In the genomic region with DNA sequence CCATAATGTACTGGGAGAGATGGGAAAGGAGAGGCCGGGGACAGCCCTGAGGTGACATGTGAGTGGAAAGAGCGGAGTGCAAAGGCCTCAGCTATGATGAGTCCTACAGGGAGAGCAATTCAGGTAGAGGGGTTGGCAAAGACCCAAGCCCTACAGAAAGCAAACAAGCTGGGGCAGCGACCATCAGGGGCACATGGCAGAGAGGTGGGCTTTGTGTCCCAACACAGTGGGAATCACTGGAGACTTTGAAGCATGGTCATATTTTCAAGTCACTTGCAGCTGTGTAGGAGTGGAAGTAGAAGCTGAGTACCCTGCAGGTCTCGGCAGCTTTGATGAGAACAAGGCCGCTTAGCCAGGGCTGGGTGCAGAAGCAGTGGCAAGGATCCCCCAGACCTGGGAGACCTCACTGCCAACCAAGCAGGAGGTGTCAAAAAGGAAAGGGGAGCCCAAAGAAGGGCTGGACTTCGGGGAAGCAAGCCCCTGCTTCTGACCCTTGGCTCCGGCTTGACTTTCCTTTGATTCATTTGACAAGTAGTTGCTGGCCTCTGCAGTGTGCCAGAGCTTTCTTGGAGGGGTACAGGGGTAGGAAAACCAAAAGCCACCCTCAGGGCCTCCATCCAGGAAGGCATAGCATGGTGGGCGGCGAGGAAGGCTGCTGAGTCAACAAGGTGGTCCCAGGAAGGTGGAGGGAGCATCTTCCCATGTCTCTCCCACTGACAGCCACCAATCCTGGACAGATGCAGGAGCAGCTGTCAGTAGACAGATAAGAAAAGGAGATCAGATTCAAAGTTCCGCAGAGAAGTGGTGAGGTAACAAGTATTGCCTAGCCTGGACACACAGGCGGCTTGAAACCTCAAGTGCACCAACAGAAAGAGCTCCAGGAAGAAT, we compare ENCODE assay signal across 12 cellular contexts. TPM values are rescaled to one million over a fixed set of nuclear protein-coding genes. Genes with fewer than 3 reads are reported as not detected.
DNase-seq lines count a peak whose midpoint lies in the region; ATAC-seq, FAIRE-seq and TF ChIP-seq lines count a peak whose summit lies in the region.
"Had no signal": no experiment of that assay in that cellular context is flagged by ENCODE, and none has a peak within 500 bp of the region (broad histone marks: within the 10 kb centered on the region; RNA-seq: fewer than 3 reads in every experiment).

No MANE protein-coding gene starts in this region.

- TF ChIP-seq POLR2A in HepG2 (IDR thresholded peaks at IDR 0.05; ENCODE audit: insufficient read depth in 1 of 2, low read depth in 2 of 2, low read length in 2 of 2): no peak; a peak in 1 of 4 replicates

- no peaks in the 10 kb centered on the region for H4K20me1 ChIP-seq in HepG2 (ENCODE audit: insufficient read depth, low read length)
- H4K20me1 ChIP-seq in MM.1S (ENCODE audit: insufficient read depth, low read length): no peaks in the 10 kb centered on the region

- no peaks in the 10 kb centered on the region for H3K36me3 Mint-ChIP-seq in activated naive CD4-positive, alpha-beta T cell treated with anti-CD3 and anti-CD28 coated beads, Interleukin-2, amount 50 U/mL, for 72 hours

- H3K79me2 ChIP-seq in HepG2 (ENCODE audit: insufficient read depth, low read length) (no peaks in the 10 kb centered on the region), MM.1S (ENCODE audit: low read length) (no peaks in the 10 kb centered on the region)

- no peak for FAIRE-seq in HepG2 (lab: Jason Lieb, UNC)
- FAIRE-seq: small intestine had no signal

- H3K4me2 ChIP-seq in HepG2 (ENCODE audit: low read depth, low read length): no peak overlapping the region
- H3K4me2 ChIP-seq in MM.1S (ENCODE audit: low read depth, low read length): no peak overlapping the region

- no peak for TF ChIP-seq CTCF in RWPE2 (IDR thresholded peaks at IDR 0.05; ENCODE audit: poor library complexity, severe bottlenecking)
- TF ChIP-seq CTCF in HepG2 (CRISPR knock-in tag; IDR thresholded peaks at IDR 0.05): no peak
- TF ChIP-seq CTCF in upper lobe of right lung (IDR thresholded peaks at IDR 0.05): no peak
- TF ChIP-seq CTCF in MM.1S (IDR thresholded peaks at IDR 0.05; ENCODE audit: low read length): no peak

- intact Hi-C loops in HepG2 (cut with micrococcal nuclease; ENCODE audit: unreplicated experiment) (no loop called here), upper lobe of right lung (cut with DNase I) (no loop called here)

- H3K9ac ChIP-seq in HepG2 (ENCODE audit: insufficient read depth, low read depth, low read length): no peak overlapping the region
- no peak overlapping the region for H3K9ac ChIP-seq in MM.1S (ENCODE audit: low read length)

- BruUV-seq in HepG2 (replicated peaks; lab: Mats Ljungman, UMichigan): no TSS peak

- TF ChIP-seq RAD21 in HepG2 (CRISPR knock-in tag; IDR thresholded peaks at IDR 0.05): no peak

- peaks cover 8% of the 10 kb centered on the region; the same call in 1 of the 2 replicates for H3F3A ChIP-seq in MM.1S (ENCODE audit: insufficient read depth, low read length)

- 43% methylated on average over 11 of the region's 11 CpGs for WGBS in HepG2 (ENCODE audit: low lambda C conversion rate)

- H3K27ac Mint-ChIP-seq in activated naive CD4-positive, alpha-beta T cell treated with anti-CD3 and anti-CD28 coated beads, Interleukin-2, amount 50 U/mL, for 72 hours: peak overlapping the region; percentile 31 to 90
- H3K27ac Mint-ChIP-seq: activated naive CD4-positive, alpha-beta T cell treated with anti-CD3 and anti-CD28 coated beads for 36 hours; CD4-positive, alpha-beta T cell had no signal

- no peak for TF ChIP-seq EP300 in HepG2 (IDR thresholded peaks at IDR 0.05; ENCODE audit: low read depth in 2 of 2, low read length in 2 of 2)
- TF ChIP-seq EP300 in HepG2 (CRISPR knock-in tag; IDR thresholded peaks at IDR 0.05; ENCODE audit: borderline replicate concordance): no peak

- CTCF ChIA-PET in HepG2 (lab: Yijun Ruan, JAX; ENCODE audit: low intra/inter-chr PET ratio, low total read pairs): no interaction called here

- H3K9me3 ChIP-seq in RWPE2 (ENCODE audit: severe bottlenecking) (no peaks in the 10 kb centered on the region), HepG2 (ENCODE audit: low read length) (no peaks in the 10 kb centered on the region), upper lobe of right lung (no peaks in the 10 kb centered on the region), MM.1S (replicated peaks; ENCODE audit: insufficient read depth, low read length) (no peaks in the 10 kb centered on the region)

- DNase-seq in activated naive CD4-positive, alpha-beta T cell treated with anti-CD3 and anti-CD28 coated beads, Interleukin-2, amount 50 U/mL, for 72 hours (ENCODE audit: low spot score in 2 of 2): no peak
- no peak for DNase-seq in activated naive CD4-positive, alpha-beta T cell treated with Interleukin-2 at 50 U/mL for 16 hours
- peak; percentile 38 for DNase-seq in RWPE2 (ENCODE audit: low spot score)
- no peak for DNase-seq in HepG2 (ENCODE audit: low spot score)
- DNase-seq in upper lobe of right lung: peak; percentile 40
- no peak for DNase-seq in MM.1S
- DNase-seq in C1 segment of cervical spinal cord (lab: John Stamatoyannopoulos, UW): no peak
- DNase-seq in activated CD8-positive, alpha-beta memory T cell treated with anti-CD3 and anti-CD28 coated beads, Interleukin-2, amount 50 U/mL, for 48 hours: no peak
- DNase-seq: activated naive CD4-positive, alpha-beta T cell treated with anti-CD3 and anti-CD28 coated beads for 36 hours; NCI-H1048; small intestine had no signal

- no peaks in the 10 kb centered on the region for H3K36me3 ChIP-seq in RWPE2 (ENCODE audit: low read depth)
- H3K36me3 ChIP-seq in HepG2 (replicated peaks in 1 of 2; ENCODE audit: control insufficient read depth in 1 of 2, insufficient read depth in 2 of 2, low read length in 2 of 2): no peaks in the 10 kb centered on the region
- no peaks in the 10 kb centered on the region for H3K36me3 ChIP-seq in upper lobe of right lung
- no peaks in the 10 kb centered on the region for H3K36me3 ChIP-seq in MM.1S (replicated peaks; ENCODE audit: insufficient read depth, low read length)

- H3K27me3 ChIP-seq in RWPE2 (ENCODE audit: insufficient read depth, poor library complexity, severe bottlenecking): no peaks in the 10 kb centered on the region
- no peaks in the 10 kb centered on the region for H3K27me3 ChIP-seq in HepG2 (ENCODE audit: control insufficient read depth in 1 of 2, insufficient read depth in 2 of 2, low read length in 2 of 2)
- no peaks in the 10 kb centered on the region for H3K27me3 ChIP-seq in upper lobe of right lung
- H3K27me3 ChIP-seq in MM.1S (replicated peaks; ENCODE audit: insufficient read depth, low read length): no peaks in the 10 kb centered on the region

- H3K27ac ChIP-seq in RWPE2 (ENCODE audit: poor library complexity, severe bottlenecking): no peak overlapping the region
- no peak overlapping the region for H3K27ac ChIP-seq in HepG2 (ENCODE audit: extremely low read length, insufficient read depth, low read length)
- H3K27ac ChIP-seq in upper lobe of right lung: no peak overlapping the region
- no peak overlapping the region for H3K27ac ChIP-seq in MM.1S (ENCODE audit: low read length)

- H3K9me3 Mint-ChIP-seq in activated naive CD4-positive, alpha-beta T cell treated with anti-CD3 and anti-CD28 coated beads, Interleukin-2, amount 50 U/mL, for 72 hours: no peaks in the 10 kb centered on the region
- H3K9me3 Mint-ChIP-seq: activated naive CD4-positive, alpha-beta T cell treated with anti-CD3 and anti-CD28 coated beads for 36 hours; CD4-positive, alpha-beta T cell had no signal

- H2AFZ ChIP-seq in HepG2 (ENCODE audit: low read length): no peak overlapping the region
- no peak overlapping the region for H2AFZ ChIP-seq in MM.1S (ENCODE audit: low read length)

- POLR2A ChIA-PET in HepG2 (lab: Yijun Ruan, JAX): interaction anchor here (0.8 to 1.9 kb wide), 4 partner anchors 23 to 506 kb away, joined by 3 to 6 read pairs (median 4); a partner anchor contains a TSS

- in situ Hi-C loops in HepG2 (cut with HindIII; ENCODE audit: extremely low pct_ligation_motif_present, low pct_unique_long_range_greater_than_20kb): no loop called here

- no peaks in the 10 kb centered on the region for H3K9me2 ChIP-seq in MM.1S (replicated peaks; ENCODE audit: insufficient read depth, low read length)

- H3K4me1 ChIP-seq in RWPE2 (ENCODE audit: insufficient read depth, poor library complexity, severe bottlenecking) (peaks cover 22% of the 10 kb centered on the region), HepG2 (ENCODE audit: insufficient read depth, low read length) (peaks cover 77% of the 10 kb centered on the region), upper lobe of right lung (peaks cover 10% of the 10 kb centered on the region), MM.1S (ENCODE audit: low read length) (0 out of 2 replicates have a peak, but pooled peaks cover 3% of the 10 kb centered on the region)

- H3K4me3 ChIP-seq in RWPE2 (ENCODE audit: severe bottlenecking) (no peak overlapping the region), HepG2 (replicated peaks in 1 of 3; ENCODE audit: insufficient read depth in 1 of 3, low read depth in 2 of 3, low read length in 3 of 3) (no peak overlapping the region), upper lobe of right lung (no peak overlapping the region), MM.1S (ENCODE audit: low read length) (no peak overlapping the region)

- peak; percentile 1 to 15 for ATAC-seq in activated naive CD4-positive, alpha-beta T cell treated with anti-CD3 and anti-CD28 coated beads, Interleukin-2, amount 50 U/mL, for 72 hours
- no peak for ATAC-seq in RWPE2 (ENCODE audit: low read depth)
- ATAC-seq in HepG2: peak; percentile 15
- no peak for ATAC-seq in upper lobe of right lung

RNA-seq across cellular contexts. Expression of a gene that starts 1.9 kb away (rescaled TPM):
- total RNA-seq in activated naive CD4-positive, alpha-beta T cell treated with anti-CD3 and anti-CD28 coated beads, Interleukin-2, amount 50 U/mL, for 72 hours: 1 to 10 TPM in 1 of 2 donors, under 1 TPM in 1; 0.64 to 1.0 TPM
- total RNA-seq in HepG2 (2016; rRNA removed; fragmentation: Illumina TruSeq; extraction: Trizol) (0.22 TPM in 1 of 2 replicates, not detected in the other), upper lobe of right lung (1.1 TPM)
- total RNA-seq in HepG2 (2016; cell fraction: cytosol; rRNA removed; fragmentation: Illumina TruSeq; extraction: Trizol; ENCODE audit: low read depth): not detected in 2 replicates
- not detected in 2 replicates for total RNA-seq in HepG2 (2016; cell fraction: insoluble cytoplasmic fraction; rRNA removed; fragmentation: Illumina TruSeq; extraction: Trizol)
- not detected in 2 replicates for total RNA-seq in HepG2 (2016; cell fraction: membrane; rRNA removed; fragmentation: Illumina TruSeq; extraction: Trizol)
- total RNA-seq in HepG2 (2016; cell fraction: nucleus; rRNA removed; fragmentation: Illumina TruSeq; extraction: Trizol): not detected in 2 replicates
- 0.18 TPM in 1 of 2 replicates, not detected in the other for polyA plus RNA-seq in HepG2 (2011; rRNA removed)
- polyA plus RNA-seq in HepG2 (2011; cell fraction: cytosol; rRNA removed): 0.13 TPM in 1 of 2 replicates, not detected in the other
- polyA plus RNA-seq in HepG2 (2011; cell fraction: nucleus; rRNA removed): 1.5 and 1.9 TPM in 2 replicates
- polyA plus RNA-seq in HepG2 (2012): 0.35 and 0.49 TPM in 2 replicates
- not detected in 2 replicates for polyA plus RNA-seq in HepG2 (2016; cell fraction: cytosol; fragmentation: Illumina TruSeq; extraction: Trizol; ENCODE audit: low read depth)
- polyA plus RNA-seq in HepG2 (2016; cell fraction: insoluble cytoplasmic fraction; fragmentation: Illumina TruSeq; extraction: Trizol; ENCODE audit: low read depth): not detected in 2 replicates
- polyA plus RNA-seq in HepG2 (2016; cell fraction: membrane; fragmentation: Illumina TruSeq; extraction: Trizol; ENCODE audit: low read depth): not detected in 2 replicates
- polyA plus RNA-seq in HepG2 (2016; cell fraction: nucleus; fragmentation: Illumina TruSeq; extraction: Trizol; ENCODE audit: insufficient read depth, low read depth): not detected in 2 replicates
- 0.19 and 0.24 TPM in 2 replicates for polyA minus RNA-seq in HepG2 (2011; rRNA and poly(A)+ RNA removed; ENCODE audit: low replicate concordance)
- not detected in 2 replicates for polyA minus RNA-seq in HepG2 (2011; cell fraction: cytosol; rRNA and poly(A)+ RNA removed)
- 0.62 and 0.90 TPM in 2 replicates for polyA minus RNA-seq in HepG2 (2011; cell fraction: nucleus; rRNA and poly(A)+ RNA removed)

RNA-seq across cellular contexts. Expression of a gene that starts 15.0 kb away (rescaled TPM):
- 10 to 100 TPM; 35.7 to 37.2 TPM for total RNA-seq in activated naive CD4-positive, alpha-beta T cell treated with anti-CD3 and anti-CD28 coated beads, Interleukin-2, amount 50 U/mL, for 72 hours
- total RNA-seq in HepG2 (2016; rRNA removed; fragmentation: Illumina TruSeq; extraction: Trizol): 2.4 and 5.2 TPM in 2 replicates
- total RNA-seq in HepG2 (2016; cell fraction: cytosol; rRNA removed; fragmentation: Illumina TruSeq; extraction: Trizol; ENCODE audit: low read depth): 1.4 and 2.1 TPM in 2 replicates
- 2.6 and 4.6 TPM in 2 replicates for total RNA-seq in HepG2 (2016; cell fraction: insoluble cytoplasmic fraction; rRNA removed; fragmentation: Illumina TruSeq; extraction: Trizol)
- total RNA-seq in HepG2 (2016; cell fraction: membrane; rRNA removed; fragmentation: Illumina TruSeq; extraction: Trizol): 2.7 and 2.8 TPM in 2 replicates
- total RNA-seq in HepG2 (2016; cell fraction: nucleus; rRNA removed; fragmentation: Illumina TruSeq; extraction: Trizol): 7.3 and 9.5 TPM in 2 replicates
- 5.4 and 6.6 TPM in 2 replicates for polyA plus RNA-seq in HepG2 (2011; rRNA removed)
- polyA plus RNA-seq in HepG2 (2011; cell fraction: cytosol; rRNA removed): 2.2 and 3.1 TPM in 2 replicates
- 30.4 and 31.3 TPM in 2 replicates for polyA plus RNA-seq in HepG2 (2011; cell fraction: nucleus; rRNA removed)
- 4.0 and 4.2 TPM in 2 replicates for polyA plus RNA-seq in HepG2 (2012)
- 1.0 and 1.4 TPM in 2 replicates for polyA plus RNA-seq in HepG2 (2016; cell fraction: cytosol; fragmentation: Illumina TruSeq; extraction: Trizol; ENCODE audit: low read depth)
- 1.9 and 2.4 TPM in 2 replicates for polyA plus RNA-seq in HepG2 (2016; cell fraction: insoluble cytoplasmic fraction; fragmentation: Illumina TruSeq; extraction: Trizol; ENCODE audit: low read depth)
- polyA plus RNA-seq in HepG2 (2016; cell fraction: membrane; fragmentation: Illumina TruSeq; extraction: Trizol; ENCODE audit: low read depth): 1.9 and 2.2 TPM in 2 replicates
- 20.1 and 20.6 TPM in 2 replicates for polyA plus RNA-seq in HepG2 (2016; cell fraction: nucleus; fragmentation: Illumina TruSeq; extraction: Trizol; ENCODE audit: insufficient read depth, low read depth)
- 11.8 and 14.8 TPM in 2 replicates for polyA minus RNA-seq in HepG2 (2011; rRNA and poly(A)+ RNA removed; ENCODE audit: low replicate concordance)
- polyA minus RNA-seq in HepG2 (2011; cell fraction: cytosol; rRNA and poly(A)+ RNA removed): 3.9 and 5.2 TPM in 2 replicates
- polyA minus RNA-seq in HepG2 (2011; cell fraction: nucleus; rRNA and poly(A)+ RNA removed): 17.9 and 18.9 TPM in 2 replicates
- 26.8 TPM for total RNA-seq in upper lobe of right lung

RNA-seq across cellular contexts. Expression of a gene that starts 22.8 kb away (rescaled TPM):
- total RNA-seq in activated naive CD4-positive, alpha-beta T cell treated with anti-CD3 and anti-CD28 coated beads, Interleukin-2, amount 50 U/mL, for 72 hours: 100 to 1,000 TPM in 1 of 2 donors, 10 to 100 TPM in 1; 75.3 to 123 TPM
- total RNA-seq in HepG2 (2016; rRNA removed; fragmentation: Illumina TruSeq; extraction: Trizol) (35.1 and 35.4 TPM in 2 replicates), upper lobe of right lung (93.7 TPM)
- total RNA-seq in HepG2 (2016; cell fraction: cytosol; rRNA removed; fragmentation: Illumina TruSeq; extraction: Trizol; ENCODE audit: low read depth): 6.3 and 6.7 TPM in 2 replicates
- 30.6 and 36.6 TPM in 2 replicates for total RNA-seq in HepG2 (2016; cell fraction: insoluble cytoplasmic fraction; rRNA removed; fragmentation: Illumina TruSeq; extraction: Trizol)
- total RNA-seq in HepG2 (2016; cell fraction: membrane; rRNA removed; fragmentation: Illumina TruSeq; extraction: Trizol): 14.7 and 15.9 TPM in 2 replicates
- 17.2 and 21.8 TPM in 2 replicates for total RNA-seq in HepG2 (2016; cell fraction: nucleus; rRNA removed; fragmentation: Illumina TruSeq; extraction: Trizol)
- polyA plus RNA-seq in HepG2 (2011; rRNA removed): 20.8 and 29.0 TPM in 2 replicates
- polyA plus RNA-seq in HepG2 (2011; cell fraction: cytosol; rRNA removed): 15.5 and 19.5 TPM in 2 replicates
- polyA plus RNA-seq in HepG2 (2011; cell fraction: nucleus; rRNA removed): 72.9 and 82.9 TPM in 2 replicates
- 17.6 and 18.9 TPM in 2 replicates for polyA plus RNA-seq in HepG2 (2012)
- polyA plus RNA-seq in HepG2 (2016; cell fraction: cytosol; fragmentation: Illumina TruSeq; extraction: Trizol; ENCODE audit: low read depth): 5.0 and 5.7 TPM in 2 replicates
- polyA plus RNA-seq in HepG2 (2016; cell fraction: insoluble cytoplasmic fraction; fragmentation: Illumina TruSeq; extraction: Trizol; ENCODE audit: low read depth): 31.8 and 36.6 TPM in 2 replicates
- polyA plus RNA-seq in HepG2 (2016; cell fraction: membrane; fragmentation: Illumina TruSeq; extraction: Trizol; ENCODE audit: low read depth): 10.1 and 10.8 TPM in 2 replicates
- 26.3 and 34.3 TPM in 2 replicates for polyA plus RNA-seq in HepG2 (2016; cell fraction: nucleus; fragmentation: Illumina TruSeq; extraction: Trizol; ENCODE audit: insufficient read depth, low read depth)
- polyA minus RNA-seq in HepG2 (2011; rRNA and poly(A)+ RNA removed; ENCODE audit: low replicate concordance): 51.2 and 89.6 TPM in 2 replicates
- 10.0 and 13.2 TPM in 2 replicates for polyA minus RNA-seq in HepG2 (2011; cell fraction: cytosol; rRNA and poly(A)+ RNA removed)
- polyA minus RNA-seq in HepG2 (2011; cell fraction: nucleus; rRNA and poly(A)+ RNA removed): 31.3 and 34.3 TPM in 2 replicates

RNA-seq across cellular contexts. Expression of a gene that starts 36.8 kb away (rescaled TPM):
- 10 to 100 TPM; 14.6 to 26.9 TPM for total RNA-seq in activated naive CD4-positive, alpha-beta T cell treated with anti-CD3 and anti-CD28 coated beads, Interleukin-2, amount 50 U/mL, for 72 hours
- total RNA-seq in HepG2 (2016; rRNA removed; fragmentation: Illumina TruSeq; extraction: Trizol) (0.22 TPM in 1 of 2 replicates, not detected in the other), upper lobe of right lung (272 TPM)
- not detected in 2 replicates for total RNA-seq in HepG2 (2016; cell fraction: cytosol; rRNA removed; fragmentation: Illumina TruSeq; extraction: Trizol; ENCODE audit: low read depth)
- total RNA-seq in HepG2 (2016; cell fraction: insoluble cytoplasmic fraction; rRNA removed; fragmentation: Illumina TruSeq; extraction: Trizol): 0.04 TPM in 1 of 2 replicates, not detected in the other
- total RNA-seq in HepG2 (2016; cell fraction: membrane; rRNA removed; fragmentation: Illumina TruSeq; extraction: Trizol): not detected in 2 replicates
- not detected in 2 replicates for total RNA-seq in HepG2 (2016; cell fraction: nucleus; rRNA removed; fragmentation: Illumina TruSeq; extraction: Trizol)
- 0.55 and 0.81 TPM in 2 replicates for polyA plus RNA-seq in HepG2 (2011; rRNA removed)
- polyA plus RNA-seq in HepG2 (2011; cell fraction: cytosol; rRNA removed): 0.15 and 0.27 TPM in 2 replicates
- polyA plus RNA-seq in HepG2 (2011; cell fraction: nucleus; rRNA removed): 6.7 and 6.8 TPM in 2 replicates
- polyA plus RNA-seq in HepG2 (2012): 0.96 and 1.3 TPM in 2 replicates
- polyA plus RNA-seq in HepG2 (2016; cell fraction: cytosol; fragmentation: Illumina TruSeq; extraction: Trizol; ENCODE audit: low read depth): not detected in 2 replicates
- not detected in 2 replicates for polyA plus RNA-seq in HepG2 (2016; cell fraction: insoluble cytoplasmic fraction; fragmentation: Illumina TruSeq; extraction: Trizol; ENCODE audit: low read depth)
- polyA plus RNA-seq in HepG2 (2016; cell fraction: membrane; fragmentation: Illumina TruSeq; extraction: Trizol; ENCODE audit: low read depth): not detected in 2 replicates
- polyA plus RNA-seq in HepG2 (2016; cell fraction: nucleus; fragmentation: Illumina TruSeq; extraction: Trizol; ENCODE audit: insufficient read depth, low read depth): 0.29 and 0.89 TPM in 2 replicates
- 0.14 TPM in 1 of 2 replicates, not detected in the other for polyA minus RNA-seq in HepG2 (2011; rRNA and poly(A)+ RNA removed; ENCODE audit: low replicate concordance)
- 0.18 and 0.79 TPM in 2 replicates for polyA minus RNA-seq in HepG2 (2011; cell fraction: cytosol; rRNA and poly(A)+ RNA removed)
- polyA minus RNA-seq in HepG2 (2011; cell fraction: nucleus; rRNA and poly(A)+ RNA removed): 0.37 and 0.64 TPM in 2 replicates

RNA-seq across cellular contexts. Expression of a gene that starts 56.0 kb away (rescaled TPM):
- 100 to 1,000 TPM; 129 to 212 TPM for total RNA-seq in activated naive CD4-positive, alpha-beta T cell treated with anti-CD3 and anti-CD28 coated beads, Interleukin-2, amount 50 U/mL, for 72 hours
- 87.6 and 98.8 TPM in 2 replicates for total RNA-seq in HepG2 (2016; rRNA removed; fragmentation: Illumina TruSeq; extraction: Trizol)
- 118 and 152 TPM in 2 replicates for total RNA-seq in HepG2 (2016; cell fraction: cytosol; rRNA removed; fragmentation: Illumina TruSeq; extraction: Trizol; ENCODE audit: low read depth)
- total RNA-seq in HepG2 (2016; cell fraction: insoluble cytoplasmic fraction; rRNA removed; fragmentation: Illumina TruSeq; extraction: Trizol): 74.7 and 95.4 TPM in 2 replicates
- total RNA-seq in HepG2 (2016; cell fraction: membrane; rRNA removed; fragmentation: Illumina TruSeq; extraction: Trizol): 139 and 187 TPM in 2 replicates
- total RNA-seq in HepG2 (2016; cell fraction: nucleus; rRNA removed; fragmentation: Illumina TruSeq; extraction: Trizol): 49.1 and 55.1 TPM in 2 replicates
- 86.7 and 95.1 TPM in 2 replicates for polyA plus RNA-seq in HepG2 (2011; rRNA removed)
- polyA plus RNA-seq in HepG2 (2011; cell fraction: cytosol; rRNA removed): 65.5 and 120 TPM in 2 replicates
- 88.2 and 88.7 TPM in 2 replicates for polyA plus RNA-seq in HepG2 (2011; cell fraction: nucleus; rRNA removed)
- polyA plus RNA-seq in HepG2 (2012): 64.0 and 65.2 TPM in 2 replicates
- 134 and 181 TPM in 2 replicates for polyA plus RNA-seq in HepG2 (2016; cell fraction: cytosol; fragmentation: Illumina TruSeq; extraction: Trizol; ENCODE audit: low read depth)
- 104 and 131 TPM in 2 replicates for polyA plus RNA-seq in HepG2 (2016; cell fraction: insoluble cytoplasmic fraction; fragmentation: Illumina TruSeq; extraction: Trizol; ENCODE audit: low read depth)
- 176 and 207 TPM in 2 replicates for polyA plus RNA-seq in HepG2 (2016; cell fraction: membrane; fragmentation: Illumina TruSeq; extraction: Trizol; ENCODE audit: low read depth)
- 104 and 121 TPM in 2 replicates for polyA plus RNA-seq in HepG2 (2016; cell fraction: nucleus; fragmentation: Illumina TruSeq; extraction: Trizol; ENCODE audit: insufficient read depth, low read depth)
- polyA minus RNA-seq in HepG2 (2011; rRNA and poly(A)+ RNA removed; ENCODE audit: low replicate concordance): 82.4 and 267 TPM in 2 replicates
- 16.1 and 23.4 TPM in 2 replicates for polyA minus RNA-seq in HepG2 (2011; cell fraction: cytosol; rRNA and poly(A)+ RNA removed)
- polyA minus RNA-seq in HepG2 (2011; cell fraction: nucleus; rRNA and poly(A)+ RNA removed): 22.9 TPM in 2 replicates
- 60.2 TPM for total RNA-seq in upper lobe of right lung

Comparison
In these comparisons a context has a peak if more than half of its experiments do, and no peak if none do; other contexts are left out.
1. ATAC-seq: peak in activated naive CD4-positive, alpha-beta T cell treated with anti-CD3 and anti-CD28 coated beads, Interleukin-2, amount 50 U/mL, for 72 hours (2 of 2) and HepG2 (single experiment); none in RWPE2 (single experiment) and upper lobe of right lung (single experiment).
2. DNase-seq: peak in RWPE2 (single experiment) and upper lobe of right lung (single experiment); none in activated naive CD4-positive, alpha-beta T cell treated with anti-CD3 and anti-CD28 coated beads, Interleukin-2, amount 50 U/mL, for 72 hours (0 of 2), activated naive CD4-positive, alpha-beta T cell treated with Interleukin-2 at 50 U/mL for 16 hours (single experiment), HepG2 (single experiment), MM.1S (single experiment), C1 segment of cervical spinal cord (0 of 14) and activated CD8-positive, alpha-beta memory T cell treated with anti-CD3 and anti-CD28 coated beads, Interleukin-2, amount 50 U/mL, for 48 hours (single experiment).